ENCODE assay signal across 1 cellular context in genomic region chr6:11732036-11732545, GRCh38.
TF ChIP-seq lines count a peak whose summit lies in the region.

No MANE protein-coding gene starts in this region.

TF ChIP-seq in WTC11, 78 proteins besides CTCF, POLR2A, EP300 and RAD21 (continued from another document):
- TF ChIP-seq ZNF532 (CRISPR knock-in tag; IDR thresholded peaks at IDR 0.05; ENCODE audit: borderline replicate concordance) (no peak), ATF2 (CRISPR knock-in tag; IDR thresholded peaks at IDR 0.05; ENCODE audit: borderline replicate concordance, low read depth) (no peak), SMAD4 (CRISPR knock-in tag; IDR thresholded peaks at IDR 0.05) (no peak), ZNF138 (CRISPR knock-in tag; conservative IDR thresholded peaks at IDR 0.05) (no peak), EMX1 (CRISPR knock-in tag; IDR thresholded peaks at IDR 0.05) (no peak), MXD4 (CRISPR knock-in tag; IDR thresholded peaks at IDR 0.05; ENCODE audit: borderline replicate concordance) (no peak), CDX4 (CRISPR knock-in tag; IDR thresholded peaks at IDR 0.05; ENCODE audit: borderline replicate concordance) (no peak), HMGA2 (CRISPR knock-in tag; IDR thresholded peaks at IDR 0.05) (no peak), ATF1 (CRISPR knock-in tag; IDR thresholded peaks at IDR 0.05) (no peak), SP1 (CRISPR knock-in tag; conservative IDR thresholded peaks at IDR 0.05) (no peak), AR (CRISPR knock-in tag; IDR thresholded peaks at IDR 0.05) (no peak), IRF1 (CRISPR knock-in tag; IDR thresholded peaks at IDR 0.05) (no peak), OVOL2 (CRISPR knock-in tag; IDR thresholded peaks at IDR 0.05; ENCODE audit: borderline replicate concordance) (no peak), NFATC4 (CRISPR knock-in tag; IDR thresholded peaks at IDR 0.05) (no peak), PREB (CRISPR knock-in tag; IDR thresholded peaks at IDR 0.05; ENCODE audit: borderline replicate concordance) (no peak)
- TF ChIP-seq, protein P1, sequence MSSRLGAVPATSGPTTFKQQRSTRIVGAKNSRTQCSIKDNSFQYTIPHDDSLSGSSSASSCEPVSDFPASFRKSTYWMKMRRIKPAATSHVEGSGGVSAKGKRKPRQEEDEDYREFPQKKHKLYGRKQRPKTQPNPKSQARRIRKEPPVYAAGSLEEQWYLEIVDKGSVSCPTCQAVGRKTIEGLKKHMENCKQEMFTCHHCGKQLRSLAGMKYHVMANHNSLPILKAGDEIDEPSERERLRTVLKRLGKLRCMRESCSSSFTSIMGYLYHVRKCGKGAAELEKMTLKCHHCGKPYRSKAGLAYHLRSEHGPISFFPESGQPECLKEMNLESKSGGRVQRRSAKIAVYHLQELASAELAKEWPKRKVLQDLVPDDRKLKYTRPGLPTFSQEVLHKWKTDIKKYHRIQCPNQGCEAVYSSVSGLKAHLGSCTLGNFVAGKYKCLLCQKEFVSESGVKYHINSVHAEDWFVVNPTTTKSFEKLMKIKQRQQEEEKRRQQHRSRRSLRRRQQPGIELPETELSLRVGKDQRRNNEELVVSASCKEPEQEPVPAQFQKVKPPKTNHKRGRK (CRISPR knock-in tag; IDR thresholded peaks at IDR 0.05; ENCODE audit: borderline replicate concordance), result no peak
- TF ChIP-seq, protein P2, sequence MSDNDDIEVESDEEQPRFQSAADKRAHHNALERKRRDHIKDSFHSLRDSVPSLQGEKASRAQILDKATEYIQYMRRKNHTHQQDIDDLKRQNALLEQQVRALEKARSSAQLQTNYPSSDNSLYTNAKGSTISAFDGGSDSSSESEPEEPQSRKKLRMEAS (CRISPR knock-in tag; IDR thresholded peaks at IDR 0.05), result no peak
